Comparison of ENCODE assay signal across 9 cellular contexts in the genomic region with DNA sequence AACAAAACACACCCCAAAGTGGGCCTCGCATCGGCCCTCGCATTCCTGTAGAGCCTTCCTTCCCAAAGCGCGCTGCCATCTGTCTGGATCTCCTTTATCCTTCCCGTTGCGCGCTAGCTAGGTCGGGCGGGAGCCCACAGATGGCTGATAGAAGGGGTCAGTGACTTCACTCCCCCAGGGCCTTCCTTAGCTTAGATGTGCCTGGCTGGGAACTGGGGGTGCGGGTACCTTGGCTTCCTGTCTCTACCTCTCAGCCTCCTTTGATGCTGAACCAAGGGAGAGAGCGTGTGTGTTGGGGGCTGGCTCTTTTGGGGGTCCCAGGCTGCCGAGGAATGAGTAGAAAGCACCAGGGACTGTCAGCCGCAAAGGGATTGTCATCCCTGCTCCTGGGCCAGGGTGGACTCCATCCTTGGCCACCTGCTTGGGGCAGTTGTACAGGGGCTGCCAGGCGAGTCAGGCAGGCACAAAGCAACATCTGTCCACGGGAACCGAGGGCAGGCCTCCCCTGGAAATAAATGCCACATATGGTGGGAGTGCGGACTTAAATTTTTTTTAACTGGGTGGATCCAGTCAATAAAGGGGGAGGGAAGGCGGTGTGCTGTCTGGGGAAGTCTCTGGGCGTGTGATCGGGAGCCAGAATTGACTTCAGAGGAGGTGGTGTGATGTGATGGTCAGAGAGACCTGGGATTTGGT. TPM values are rescaled to one million over a fixed set of nuclear protein-coding genes. Genes with fewer than 3 reads are reported as not detected.
DNase-seq lines count a peak whose midpoint lies in the region; ATAC-seq, FAIRE-seq and TF ChIP-seq lines count a peak whose summit lies in the region.
"Had no signal": no experiment of that assay in that cellular context is flagged by ENCODE, and none has a peak within 500 bp of the region (broad histone marks: within the 10 kb centered on the region; RNA-seq: fewer than 3 reads in every experiment).

No MANE protein-coding gene starts in this region.

- no peak for TF ChIP-seq POLR2A in heart left ventricle (IDR thresholded peaks at IDR 0.05)

- peak overlapping the region; percentile 88 for H3K4me3 Mint-ChIP-seq in activated naive CD8-positive, alpha-beta T cell treated with anti-CD3 and anti-CD28 coated beads, Interleukin-2, amount 50 U/mL, for 24 hours

- ATAC-seq in heart left ventricle (peak in 2 of 4 donors; percentile 2 to 8), left ventricle myocardium superior (no peak), thoracic aorta (ENCODE audit: insufficient number of reproducible peaks, low FRiP score, low read depth) (no peak), HG02885 (IDR thresholded peaks at IDR 0.05; ENCODE audit: poor library complexity, unreplicated experiment) (no peak), esophagus mucosa (no peak)
- ATAC-seq in activated naive CD8-positive, alpha-beta T cell treated with anti-CD3 and anti-CD28 coated beads, Interleukin-2, amount 50 U/mL, for 24 hours, result no peak

- H3K36me3 ChIP-seq in heart left ventricle (peaks cover 0 to 19% (median 4%) of the 10 kb centered on the region in 9 donors), kidney (ENCODE audit: control insufficient read depth in 1 of 2, insufficient read depth in 2 of 2, low read length in 2 of 2) (peaks cover 0 to 7% of the 10 kb centered on the region in 2 donors), thoracic aorta (no peaks in the 10 kb centered on the region)

- H3K27me3 ChIP-seq in heart left ventricle (no peaks in the 10 kb centered on the region), thoracic aorta (replicated peaks; ENCODE audit: insufficient read depth) (no peaks in the 10 kb centered on the region)

- TF ChIP-seq CTCF in heart left ventricle (IDR thresholded peaks at IDR 0.05), result no peak
- no peak for TF ChIP-seq CTCF in kidney (IDR thresholded peaks at IDR 0.05; ENCODE audit: borderline replicate concordance, extremely low read depth, insufficient read depth)
- no peak for TF ChIP-seq CTCF in thoracic aorta (IDR thresholded peaks at IDR 0.05)

- no peak for FAIRE-seq in kidney (lab: Jason Lieb, UNC)
- FAIRE-seq: endometrium had no signal

- peaks cover 5% of the 10 kb centered on the region for H3K36me3 Mint-ChIP-seq in activated naive CD8-positive, alpha-beta T cell treated with anti-CD3 and anti-CD28 coated beads, Interleukin-2, amount 50 U/mL, for 24 hours (ENCODE audit: low read depth)

- H3K27ac Mint-ChIP-seq in activated naive CD8-positive, alpha-beta T cell treated with anti-CD3 and anti-CD28 coated beads, Interleukin-2, amount 50 U/mL, for 24 hours, result peak overlapping the region; percentile 77

- no peak for DNase-seq in heart left ventricle
- DNase-seq in left ventricle myocardium superior, result no peak
- DNase-seq in activated naive CD8-positive, alpha-beta T cell treated with anti-CD3 and anti-CD28 coated beads, Interleukin-2, amount 50 U/mL, for 24 hours, result no peak
- DNase-seq in kidney, result peak; percentile 68
- no peak for DNase-seq in thoracic aorta (ENCODE audit: low spot score)
- no peak for DNase-seq in stimulated activated naive CD4-positive, alpha-beta T cell (lab: John Stamatoyannopoulos, UW)

- H3K9me3 ChIP-seq in heart left ventricle (no peaks in the 10 kb centered on the region), kidney (ENCODE audit: control insufficient read depth in 1 of 2, low read length in 2 of 2) (no peaks in the 10 kb centered on the region), thoracic aorta (no peaks in the 10 kb centered on the region)

- intact Hi-C loops in heart left ventricle (cut with DNase I), result loop anchor here in 9 of 10 donors (5.0 to 10.0 kb wide), 13 partner anchors 40 to 237 kb away; a partner anchor contains a TSS
- intact Hi-C loops in left ventricle myocardium superior (cut with micrococcal nuclease), result no loop called here
- intact Hi-C loops in kidney (cut with DNase I), result no loop called here

- no peaks in the 10 kb centered on the region for H3K9me3 Mint-ChIP-seq in activated naive CD8-positive, alpha-beta T cell treated with anti-CD3 and anti-CD28 coated beads, Interleukin-2, amount 50 U/mL, for 24 hours

- H3K9ac ChIP-seq in kidney (ENCODE audit: low read length in 2 of 2), result peak overlapping the region; percentile 3 to 94

- WGBS in heart left ventricle, 4 donors, result 19 to 26% (median 23%) methylated on average over 21 of the region's 21 CpGs

- H3K4me1 ChIP-seq in heart left ventricle (peaks cover 5 to 59% (median 38%) of the 10 kb centered on the region in 12 donors), kidney (ENCODE audit: control insufficient read depth in 1 of 2, insufficient read depth in 1 of 2, low read depth in 1 of 2, low read length in 2 of 2) (peaks cover 34 to 41% of the 10 kb centered on the region in 2 donors), thoracic aorta (ENCODE audit: control insufficient read depth in 1 of 2, low read depth in 2 of 2) (peaks cover 22 to 56% of the 10 kb centered on the region in 2 donors)

- peaks cover 62% of the 10 kb centered on the region for H3K4me1 Mint-ChIP-seq in activated naive CD8-positive, alpha-beta T cell treated with anti-CD3 and anti-CD28 coated beads, Interleukin-2, amount 50 U/mL, for 24 hours

- H3K4me3 ChIP-seq in heart left ventricle (peak overlapping the region; percentile 78 to 95 (median 88)), kidney (ENCODE audit: low read length in 2 of 2) (peak overlapping the region; percentile 85 to 90), thoracic aorta (peak overlapping the region; percentile 94)

- peaks cover 13% of the 10 kb centered on the region for H3K27me3 Mint-ChIP-seq in activated naive CD8-positive, alpha-beta T cell treated with anti-CD3 and anti-CD28 coated beads, Interleukin-2, amount 50 U/mL, for 24 hours

- H3K27ac ChIP-seq in heart left ventricle, result peak overlapping the region in 9 of 12 donors; percentile 38 to 96 (median 93)
- H3K27ac ChIP-seq in kidney (ENCODE audit: low read depth in 2 of 2, low read length in 2 of 2), result peak overlapping the region; percentile 51 to 66
- peak overlapping the region; percentile 95 for H3K27ac ChIP-seq in thoracic aorta

RNA-seq across cellular contexts. Expression of a gene that starts 1.9 kb away (rescaled TPM):
- total RNA-seq in heart left ventricle, result 10 to 100 TPM; 12.1 to 34.3 (median 16.3) TPM
- 1 to 10 TPM; 5.6 to 9.8 TPM for polyA plus RNA-seq in heart left ventricle
- 16.7 TPM for total RNA-seq in left ventricle myocardium superior
- 58.2 TPM for total RNA-seq in kidney
- 10.1 TPM for polyA plus RNA-seq in kidney (ENCODE audit: insufficient read depth, low read depth, low replicate concordance)
- total RNA-seq in thoracic aorta, result 10 to 100 TPM; 47.9 to 78.5 TPM
- total RNA-seq in esophagus mucosa, result 35.6 TPM

Comparison
In these comparisons a context has a peak if more than half of its experiments do, and no peak if none do; other contexts are left out.
1. intact Hi-C loops: an anchor here in heart left ventricle (5.0 to 10.0 kb wide); none called in left ventricle myocardium superior and kidney.